1 cellular context compared by ENCODE assay signal in genomic region chr6:96521625-96522468, GRCh38.
A peak's percentile ranks its signal among the peaks of the same experiment; 100 is the strongest.
TF ChIP-seq lines count a peak whose summit lies in the region.

TSS of gene UFL1 (plus strand) at chr6:96521806. CDS start at chr6:96521874, 68 bp downstream.

TF ChIP-seq in HepG2, 621 proteins besides CTCF, POLR2A, EP300 and RAD21 (continued from another document):
- TF ChIP-seq CREB3 (CRISPR knock-in tag; IDR thresholded peaks at IDR 0.05), result no peak
- TF ChIP-seq CREB1 (IDR thresholded peaks at IDR 0.05), result peak; percentile 74
- TF ChIP-seq CREB1 (CRISPR knock-in tag; IDR thresholded peaks at IDR 0.05), result peak; percentile 78
- peak; percentile 70; the same call in 1 of the 2 replicates for TF ChIP-seq ZNF367 (CRISPR knock-in tag; IDR thresholded peaks at IDR 0.05; ENCODE audit: borderline replicate concordance)
- TF ChIP-seq MTERF4 (CRISPR knock-in tag; IDR thresholded peaks at IDR 0.05), result no peak
- TF ChIP-seq ATF2 (CRISPR knock-in tag; IDR thresholded peaks at IDR 0.05), result no peak
- TF ChIP-seq TFAP4 (IDR thresholded peaks at IDR 0.05; ENCODE audit: borderline replicate concordance, low read depth), result peak; percentile 7; the same call in 1 of the 2 replicates
- no peak for TF ChIP-seq SIX1 (CRISPR knock-in tag; IDR thresholded peaks at IDR 0.05; ENCODE audit: borderline replicate concordance)
- no peak for TF ChIP-seq IKZF1 (IDR thresholded peaks at IDR 0.05)
- TF ChIP-seq CHD2 (IDR thresholded peaks at IDR 0.05; ENCODE audit: low read depth, low read length), result no peak
- TF ChIP-seq ZNF34 (CRISPR knock-in tag; IDR thresholded peaks at IDR 0.05; ENCODE audit: borderline replicate concordance), result no peak
- no peak for TF ChIP-seq ZNF775 (CRISPR knock-in tag; IDR thresholded peaks at IDR 0.05; ENCODE audit: borderline replicate concordance)
- peak; percentile 92 for TF ChIP-seq SRSF1 (optimal IDR thresholded peaks at IDR 0.05; ENCODE audit: low read depth, low read length)
- peak; percentile 91 for TF ChIP-seq ZNF766 (CRISPR knock-in tag; IDR thresholded peaks at IDR 0.05; ENCODE audit: borderline replicate concordance)
- peak; percentile 90; the same call in 1 of the 2 replicates for TF ChIP-seq IRF9 (CRISPR knock-in tag; IDR thresholded peaks at IDR 0.05; ENCODE audit: borderline replicate concordance)
- peak; percentile 84 for TF ChIP-seq GATAD1 (CRISPR knock-in tag; IDR thresholded peaks at IDR 0.05)
- no peak for TF ChIP-seq HOXA9 (CRISPR knock-in tag; IDR thresholded peaks at IDR 0.05; ENCODE audit: borderline replicate concordance)
- peak; percentile 93 for TF ChIP-seq AGO2 (optimal IDR thresholded peaks at IDR 0.05; ENCODE audit: low read depth, low read length)
- peak; percentile 97 for TF ChIP-seq ZNF816 (CRISPR knock-in tag; IDR thresholded peaks at IDR 0.05; ENCODE audit: borderline replicate concordance)
- no peak for TF ChIP-seq ZKSCAN8 (CRISPR knock-in tag; IDR thresholded peaks at IDR 0.05; ENCODE audit: borderline replicate concordance)
- TF ChIP-seq RORA (CRISPR knock-in tag; IDR thresholded peaks at IDR 0.05), result no peak
- peak; percentile 49; the same call in 1 of the 2 replicates for TF ChIP-seq FOXP4 (CRISPR knock-in tag; IDR thresholded peaks at IDR 0.05)
- TF ChIP-seq ZNF788 (CRISPR knock-in tag; IDR thresholded peaks at IDR 0.05; ENCODE audit: borderline replicate concordance), result peak; percentile 94; the same call in 1 of the 2 replicates
- peak; percentile 84 for TF ChIP-seq ATF7-NPFF (CRISPR knock-in tag; IDR thresholded peaks at IDR 0.05; ENCODE audit: low read depth)
- TF ChIP-seq HIVEP1 (CRISPR knock-in tag; IDR thresholded peaks at IDR 0.05), result peak; percentile 87
- TF ChIP-seq TP53 (CRISPR knock-in tag; conservative IDR thresholded peaks at IDR 0.05), result no peak
- peak; percentile 59; the same call in 1 of the 2 replicates for TF ChIP-seq ZMYM2 (CRISPR knock-in tag; IDR thresholded peaks at IDR 0.05)
- TF ChIP-seq HDAC2 (CRISPR knock-in tag; IDR thresholded peaks at IDR 0.05), result peak; percentile 40; the same call in 1 of the 2 replicates
- peak; percentile 38; the same call in 1 of the 2 replicates for TF ChIP-seq HNF4G (IDR thresholded peaks at IDR 0.05; ENCODE audit: borderline replicate concordance, low read depth, low read length)
- no peak; the same call in 1 of the 2 replicates for TF ChIP-seq HNF4G (CRISPR knock-in tag; IDR thresholded peaks at IDR 0.05; ENCODE audit: borderline replicate concordance, low read depth)
- no peak for TF ChIP-seq REXO4 (CRISPR knock-in tag; IDR thresholded peaks at IDR 0.05; ENCODE audit: borderline replicate concordance)
- peak; percentile 65; the same call in 1 of the 2 replicates for TF ChIP-seq ZFP36L1 (CRISPR knock-in tag; IDR thresholded peaks at IDR 0.05)
- no peak for TF ChIP-seq ATF3 (CRISPR knock-in tag; IDR thresholded peaks at IDR 0.05)
- TF ChIP-seq HMG20B (CRISPR knock-in tag; conservative IDR thresholded peaks at IDR 0.05), result 0 out of 2 replicates have a peak, but pooled peaks have one; percentile 26
- peak; percentile 76 for TF ChIP-seq TOPORS (CRISPR knock-in tag; IDR thresholded peaks at IDR 0.05)
- TF ChIP-seq ARHGAP35 (CRISPR knock-in tag; IDR thresholded peaks at IDR 0.05; ENCODE audit: borderline replicate concordance), result peak; percentile 79; the same call in 1 of the 2 replicates
- no peak for TF ChIP-seq ARID2 (CRISPR knock-in tag; IDR thresholded peaks at IDR 0.05; ENCODE audit: borderline replicate concordance)
- peak; percentile 99 for TF ChIP-seq ZNF605 (CRISPR knock-in tag; IDR thresholded peaks at IDR 0.05)
- no peak for TF ChIP-seq PBX3 (CRISPR knock-in tag; IDR thresholded peaks at IDR 0.05; ENCODE audit: borderline replicate concordance)
- TF ChIP-seq FOSL2 (CRISPR knock-in tag; IDR thresholded peaks at IDR 0.05), result peak; percentile 58
- TF ChIP-seq ZNF567 (CRISPR knock-in tag; IDR thresholded peaks at IDR 0.05; ENCODE audit: borderline replicate concordance), result no peak
- TF ChIP-seq SMAD3 (CRISPR knock-in tag; IDR thresholded peaks at IDR 0.05), result 0 out of 2 replicates have a peak, but pooled peaks have one; percentile 15
- no peak for TF ChIP-seq PAF1 (CRISPR knock-in tag; IDR thresholded peaks at IDR 0.05)
- peak; percentile 49 for TF ChIP-seq ZNF431 (CRISPR knock-in tag; IDR thresholded peaks at IDR 0.05; ENCODE audit: borderline replicate concordance, low read depth)
- peak; percentile 77 for TF ChIP-seq MAX (IDR thresholded peaks at IDR 0.05)
- TF ChIP-seq ZSCAN21 (CRISPR knock-in tag; IDR thresholded peaks at IDR 0.05; ENCODE audit: borderline replicate concordance), result peak; percentile 67; the same call in 1 of the 2 replicates
- TF ChIP-seq PHF21A (CRISPR knock-in tag; IDR thresholded peaks at IDR 0.05), result 0 out of 2 replicates have a peak, but pooled peaks have one; percentile 47
- TF ChIP-seq SNAI1 (CRISPR knock-in tag; IDR thresholded peaks at IDR 0.05; ENCODE audit: borderline replicate concordance), result no peak
- TF ChIP-seq ZNF44 (CRISPR knock-in tag; IDR thresholded peaks at IDR 0.05), result peak; percentile 53
